1 cellular context compared by ENCODE assay signal in genomic region chr5:74953601-74953960, GRCh38.
TF ChIP-seq lines count a peak whose summit lies in the region.

No MANE protein-coding gene starts in this region.

TF ChIP-seq in GM23338, 12 proteins besides CTCF, POLR2A, EP300 and RAD21 (continued from another document):
- no peak for TF ChIP-seq ETS1 (IDR thresholded peaks at IDR 0.05)
TF ChIP-seq in GM23338: peak in this region for 0.
